ENCODE assay signal across 13 cellular contexts in genomic region chr5:134813407-134813806, GRCh38. TPM values are rescaled to one million over a fixed set of nuclear protein-coding genes. Genes with fewer than 3 reads are reported as not detected.
DNase-seq lines count a peak whose midpoint lies in the region; ATAC-seq lines count a peak whose summit lies in the region.
"Had no signal": no experiment of that assay in that cellular context is flagged by ENCODE, and none has a peak within 500 bp of the region (broad histone marks: within the 10 kb centered on the region; RNA-seq: fewer than 3 reads in every experiment).

No MANE protein-coding gene starts in this region.

- H3K36me3 Mint-ChIP-seq in activated T-cell treated with anti-CD3 and anti-CD28 coated beads, Interleukin-2, amount 50 U/mL, for 72 hours (ENCODE audit: insufficient read depth in 2 of 2) = peaks cover 0 to 19% of the 10 kb centered on the region in 2 donors
- H3K36me3 Mint-ChIP-seq in stimulated activated memory B cell treated with anti-CD40 and anti-IgM and Interleukin-4, amounts not matched to agents 10 μg/mL and 1 μg/mL and 100 μg/mL, for 72 hours = peaks cover 40% of the 10 kb centered on the region

- H3K27ac Mint-ChIP-seq in activated T-cell treated with anti-CD3 and anti-CD28 coated beads, Interleukin-2, amount 50 U/mL, for 72 hours = peak overlapping the region; percentile 30
- H3K27ac Mint-ChIP-seq in stimulated activated memory B cell treated with anti-CD40 and anti-IgM and Interleukin-4, amounts not matched to agents 10 μg/mL and 1 μg/mL and 100 μg/mL, for 72 hours = peak overlapping the region; percentile 72

- no peaks in the 10 kb centered on the region for H3K27me3 Mint-ChIP-seq in activated T-cell treated with anti-CD3 and anti-CD28 coated beads, Interleukin-2, amount 50 U/mL, for 72 hours (ENCODE audit: low read depth)
- H3K27me3 Mint-ChIP-seq in stimulated activated memory B cell treated with anti-CD40 and anti-IgM and Interleukin-4, amounts not matched to agents 10 μg/mL and 1 μg/mL and 100 μg/mL, for 72 hours = no peaks in the 10 kb centered on the region

- peaks cover 9% of the 10 kb centered on the region for H3K4me1 Mint-ChIP-seq in activated T-cell treated with anti-CD3 and anti-CD28 coated beads, Interleukin-2, amount 50 U/mL, for 72 hours (ENCODE audit: low read depth)
- peaks cover 10% of the 10 kb centered on the region for H3K4me1 Mint-ChIP-seq in stimulated activated memory B cell treated with anti-CD40 and anti-IgM and Interleukin-4, amounts not matched to agents 10 μg/mL and 1 μg/mL and 100 μg/mL, for 72 hours

- peak in 1 of 2 donors; percentile 33 for DNase-seq in activated T-cell treated with anti-CD3 and anti-CD28 coated beads, Interleukin-2, amount 50 U/mL, for 72 hours
- DNase-seq in activated T-cell treated with anti-CD3 and anti-CD28 coated beads, Interleukin-2, amount 50 U/mL, for 1 hour = no peak
- peak; percentile 12 for DNase-seq in SIG-M5 treated with dmso at 0.1 percent for 504 hours (lab: John Stamatoyannopoulos, UW; ENCODE audit: unreplicated experiment)
- DNase-seq in islet precursor cell = no peak
- DNase-seq: aorta; heart left ventricle; NCI-H2029 treated with DMSO at 0.1 percent for 48 hours; stimulated activated CD4-positive, alpha-beta T cell treated with anti-CD3 and anti-CD28 coated beads, Interleukin-2, amount 100 ng/mL, for 24 hours; substantia nigra had no signal

- peak; percentile 96 to 97 for ATAC-seq in activated T-cell treated with anti-CD3 and anti-CD28 coated beads, Interleukin-2, amount 50 U/mL, for 72 hours (replicated peaks in 1 of 2)
- peak; percentile 59 for ATAC-seq in HG02938 (IDR thresholded peaks at IDR 0.05; ENCODE audit: unreplicated experiment)
- ATAC-seq in stimulated activated memory B cell treated with anti-CD40 and anti-IgM and Interleukin-4, amounts not matched to agents 10 μg/mL and 1 μg/mL and 100 μg/mL, for 72 hours = peak; percentile 86
- ATAC-seq in GM18502 (IDR thresholded peaks at IDR 0.05; ENCODE audit: poor library complexity, unreplicated experiment) = no peak
- ATAC-seq in GM19324 (IDR thresholded peaks at IDR 0.05; ENCODE audit: low FRiP score, unreplicated experiment) = no peak
- ATAC-seq: heart left ventricle had no signal

- H3K4me3 Mint-ChIP-seq in activated T-cell treated with anti-CD3 and anti-CD28 coated beads, Interleukin-2, amount 50 U/mL, for 72 hours = no peak overlapping the region
- H3K4me3 Mint-ChIP-seq in stimulated activated memory B cell treated with anti-CD40 and anti-IgM and Interleukin-4, amounts not matched to agents 10 μg/mL and 1 μg/mL and 100 μg/mL, for 72 hours = peak overlapping the region; percentile 24

- no peaks in the 10 kb centered on the region for H3K9me3 Mint-ChIP-seq in activated T-cell treated with anti-CD3 and anti-CD28 coated beads, Interleukin-2, amount 50 U/mL, for 72 hours
- no peaks in the 10 kb centered on the region for H3K9me3 Mint-ChIP-seq in stimulated activated memory B cell treated with anti-CD40 and anti-IgM and Interleukin-4, amounts not matched to agents 10 μg/mL and 1 μg/mL and 100 μg/mL, for 72 hours

RNA-seq across cellular contexts. Expression of gene C5orf24, which starts 32.4 kb away (rescaled TPM):
- 10 to 100 TPM; 39.4 TPM for total RNA-seq in activated T-cell treated with anti-CD3 and anti-CD28 coated beads, Interleukin-2, amount 50 U/mL, for 72 hours

RNA-seq across cellular contexts. Expression of gene DDX46, which starts 54.8 kb away (rescaled TPM):
- 10 to 100 TPM; 81.9 to 93.2 TPM for total RNA-seq in activated T-cell treated with anti-CD3 and anti-CD28 coated beads, Interleukin-2, amount 50 U/mL, for 72 hours

Comparison
In these comparisons a context has a peak if more than half of its experiments do, and no peak if none do; other contexts are left out.
1. ATAC-seq: peak in activated T-cell treated with anti-CD3 and anti-CD28 coated beads, Interleukin-2, amount 50 U/mL, for 72 hours (2 of 2), HG02938 (single experiment) and stimulated activated memory B cell treated with anti-CD40 and anti-IgM and Interleukin-4, amounts not matched to agents 10 μg/mL and 1 μg/mL and 100 μg/mL, for 72 hours (single experiment); none in GM18502 (single experiment) and GM19324 (single experiment).